12 cellular contexts compared by ENCODE assay signal in the genomic region with DNA sequence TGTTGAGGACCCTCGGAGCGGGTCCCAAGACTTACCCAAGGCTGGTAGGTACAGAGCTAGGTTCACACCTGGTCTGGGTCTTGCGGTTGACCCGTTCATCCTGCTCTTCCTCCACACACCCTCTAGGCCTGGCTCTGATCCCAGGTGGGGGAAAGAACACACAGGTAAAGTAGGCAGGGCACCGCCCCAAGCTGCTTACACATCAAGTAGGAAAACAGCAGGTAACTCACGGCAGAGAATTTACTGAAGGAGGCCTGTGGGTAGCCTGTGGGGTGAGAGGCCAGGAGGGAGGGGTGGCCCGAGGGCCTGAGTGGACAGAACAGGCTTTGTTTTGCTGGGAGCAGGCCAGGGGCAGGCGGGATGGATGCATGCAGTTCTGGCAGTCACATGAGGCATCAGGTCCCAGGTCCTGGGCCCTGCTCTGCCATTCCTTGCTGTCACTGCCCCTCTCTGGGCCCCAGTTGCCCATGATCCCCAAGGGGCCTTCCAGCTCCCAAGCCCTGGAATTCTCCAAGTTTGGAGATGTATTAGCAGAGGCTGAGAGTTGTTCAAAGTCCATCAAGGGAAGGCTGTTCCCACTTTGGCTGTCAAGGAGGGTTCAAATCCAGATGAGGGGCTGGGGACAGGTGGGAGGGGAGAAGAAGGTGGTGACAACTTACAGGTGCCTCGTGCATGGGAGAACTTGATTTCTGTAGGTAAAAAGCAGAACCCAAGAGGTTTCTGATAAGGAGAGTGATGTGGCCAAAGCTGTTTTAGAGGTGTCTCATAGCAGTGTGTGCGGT. TPM values are rescaled to one million over a fixed set of nuclear protein-coding genes. Genes with fewer than 3 reads are reported as not detected.
A peak's percentile ranks its signal among the peaks of the same experiment; 100 is the strongest.
DNase-seq lines count a peak whose midpoint lies in the region; TF ChIP-seq lines count a peak whose summit lies in the region.
"Had no signal": no experiment of that assay in that cellular context is flagged by ENCODE, and none has a peak within 500 bp of the region (broad histone marks: within the 10 kb centered on the region; RNA-seq: fewer than 3 reads in every experiment).

No MANE protein-coding gene starts in this region.

- peak overlapping the region; percentile 82 for H3K27ac Mint-ChIP-seq in type B pancreatic cell

- H3K27me3 Mint-ChIP-seq in type B pancreatic cell: no peaks in the 10 kb centered on the region

- peak; percentile 40 for DNase-seq in activated CD8-positive, alpha-beta memory T cell treated with anti-CD3 and anti-CD28 coated beads, Interleukin-2, amount 50 U/mL, for 48 hours
- DNase-seq in activated CD8-positive, alpha-beta memory T cell treated with anti-CD3 and anti-CD28 coated beads for 24 hours: no peak
- peak; percentile 72 for DNase-seq in coronary artery (ENCODE audit: low spot score)
- peak; percentile 87 for DNase-seq in mesenteric fat pad (ENCODE audit: low spot score)
- no peak for DNase-seq in type B pancreatic cell (ENCODE audit: extremely low spot score, unreplicated experiment)
- no peak for DNase-seq in dermis blood vessel endothelial cell
- no peak for DNase-seq in stimulated activated CD4-positive, alpha-beta T cell treated with anti-CD3 and anti-CD28 coated beads, Interleukin-12 subunit alpha, Interleukin-12 subunit beta, amount 100 ng/mL, for 4 hours
- no peak for DNase-seq in activated naive CD4-positive, alpha-beta T cell treated with Interleukin-2 at 50 U/mL for 16 hours
- DNase-seq: activated CD4-positive, alpha-beta T cell treated with anti-CD3 and anti-CD28 coated beads, Interleukin-2, amount 50 U/mL, for 48 hours; BE2C; occipital lobe had no signal

- H3K36me3 Mint-ChIP-seq in type B pancreatic cell: peaks cover 21% of the 10 kb centered on the region

- H3K4me1 Mint-ChIP-seq in type B pancreatic cell (ENCODE audit: unreplicated experiment): peaks cover 69% of the 10 kb centered on the region

- H3K9me3 Mint-ChIP-seq in type B pancreatic cell: peaks cover 5% of the 10 kb centered on the region

- peak overlapping the region; percentile 44 to 98 for H3K27ac ChIP-seq in coronary artery

- H3K4me3 ChIP-seq in coronary artery: peak overlapping the region; percentile 22
- H3K4me3 ChIP-seq: GM23338 had no signal

- TF ChIP-seq CTCF in coronary artery (IDR thresholded peaks at IDR 0.05) (no peak), type B pancreatic cell (conservative IDR thresholded peaks at IDR 0.05) (no peak)

- H3K4me3 Mint-ChIP-seq in type B pancreatic cell: no peak overlapping the region
- H3K4me3 Mint-ChIP-seq: GM23338 had no signal

RNA-seq across cellular contexts. Expression of gene TSKU, which starts 5.7 kb away (rescaled TPM):
- total RNA-seq in mesenteric fat pad (185 TPM), type B pancreatic cell (ENCODE audit: low replicate concordance) (32.8 and 36.7 TPM in 2 replicates), dermis blood vessel endothelial cell (4.4 and 8.7 TPM in 2 replicates)

Comparison
In these comparisons a context has a peak if more than half of its experiments do, and no peak if none do; other contexts are left out.
1. DNase-seq: peak in activated CD8-positive, alpha-beta memory T cell treated with anti-CD3 and anti-CD28 coated beads, Interleukin-2, amount 50 U/mL, for 48 hours (single experiment), coronary artery (single experiment) and mesenteric fat pad (single experiment); none in activated CD8-positive, alpha-beta memory T cell treated with anti-CD3 and anti-CD28 coated beads for 24 hours (single experiment), type B pancreatic cell (single experiment), dermis blood vessel endothelial cell (single experiment), stimulated activated CD4-positive, alpha-beta T cell treated with anti-CD3 and anti-CD28 coated beads, Interleukin-12 subunit alpha, Interleukin-12 subunit beta, amount 100 ng/mL, for 4 hours (single experiment) and activated naive CD4-positive, alpha-beta T cell treated with Interleukin-2 at 50 U/mL for 16 hours (single experiment).